10 cellular contexts compared by ENCODE assay signal in genomic region chr20:38260378-38261053, GRCh38. TPM values are rescaled to one million over a fixed set of nuclear protein-coding genes. Genes with fewer than 3 reads are reported as not detected.
A peak's percentile ranks its signal among the peaks of the same experiment; 100 is the strongest.
DNase-seq lines count a peak whose midpoint lies in the region; ATAC-seq, FAIRE-seq and TF ChIP-seq lines count a peak whose summit lies in the region.
"Had no signal": no experiment of that assay in that cellular context is flagged by ENCODE, and none has a peak within 500 bp of the region (broad histone marks: within the 10 kb centered on the region; RNA-seq: fewer than 3 reads in every experiment).

TSS of gene KIAA1755 (minus strand) at chr20:38260735. CDS start at chr20:38260500, 235 bp downstream.

- H3K4me3 ChIP-seq in endothelial cell of umbilical vein (replicated peaks in 1 of 3; ENCODE audit: insufficient read depth in 1 of 3, low read depth in 1 of 3, low read length in 3 of 3) (peak within 1 kb of the TSS in 2 of 3 experiments; percentile 27 to 30), mesendoderm (ENCODE audit: low read length) (no peak within 1 kb of the TSS)

- WGBS in mesendoderm (ENCODE audit: extremely low coverage, insufficient coverage, low lambda C conversion rate) = no CpG with 5 or more reads among the region's 65 CpGs

- H3K36me3 ChIP-seq in endothelial cell of umbilical vein (ENCODE audit: control insufficient read depth in 2 of 2, extremely low read depth in 1 of 2, insufficient read depth in 2 of 2, low read length in 2 of 2) = no peaks in the 10 kb centered on the region
- no peaks in the 10 kb centered on the region for H3K36me3 ChIP-seq in mesendoderm (ENCODE audit: control insufficient read depth, insufficient read depth, low read length)

- TF ChIP-seq CTCF in endothelial cell of umbilical vein (IDR thresholded peaks at IDR 0.05; ENCODE audit: extremely low read depth in 1 of 2, insufficient read depth in 1 of 2, low read depth in 1 of 2, low read length in 2 of 2) = no peak

- no peak within 1 kb of the TSS for H2BK5ac ChIP-seq in mesendoderm (ENCODE audit: low read length)

- H3K18ac ChIP-seq in mesendoderm (ENCODE audit: low read length) = no peak within 1 kb of the TSS

- FAIRE-seq in endothelial cell of umbilical vein (lab: Jason Lieb, UNC) = no peak

- POLR2A ChIA-PET in endothelial cell of umbilical vein (lab: Charles Lee) = no interaction called here

- BruUV-seq in endothelial cell of umbilical vein (replicated peaks; lab: Mats Ljungman, UMichigan) = no TSS peak

- no peaks in the 10 kb centered on the region for H3K79me1 ChIP-seq in mesendoderm (ENCODE audit: low read length)

- CTCF ChIA-PET in endothelial cell of umbilical vein (lab: Charles Lee) = interaction anchor here (0.7 to 1.1 kb wide), 2 partner anchors 41 to 78 kb away, joined by 3 to 4 read pairs; no protein-coding TSS in a partner anchor

- H3K27me3 ChIP-seq in endothelial cell of umbilical vein (ENCODE audit: control insufficient read depth in 2 of 2, insufficient read depth in 2 of 2, low read length in 2 of 2) (no peaks in the 10 kb centered on the region), mesendoderm (ENCODE audit: insufficient read depth, low read length, poor library complexity) (no peaks in the 10 kb centered on the region)

- no peak within 1 kb of the TSS for H3K23ac ChIP-seq in mesendoderm (ENCODE audit: low read length)

- H2BK15ac ChIP-seq in mesendoderm (replicated peaks; ENCODE audit: low read depth) = no peak within 1 kb of the TSS

- H3K9me3 ChIP-seq in endothelial cell of umbilical vein (replicated peaks; ENCODE audit: control insufficient read depth, insufficient read depth, low read length) = no peaks in the 10 kb centered on the region

- dilution Hi-C loops in endothelial cell of umbilical vein (cut with MboI; ENCODE audit: extremely low pct_ligation_motif_present, low sequenced_read_pairs) = no loop called here

- TF ChIP-seq POLR2A in endothelial cell of umbilical vein (IDR thresholded peaks at IDR 0.05; ENCODE audit: low read depth, low read length) = no peak

- H3K27ac ChIP-seq in endothelial cell of umbilical vein (ENCODE audit: insufficient read depth, low read depth, low read length) (no peak within 1 kb of the TSS), mesendoderm (ENCODE audit: low read depth, low read length) (no peak within 1 kb of the TSS)
- H3K27ac ChIP-seq: HL-60 had no signal

- no peak for ATAC-seq in GM19397 (IDR thresholded peaks at IDR 0.05; ENCODE audit: unreplicated experiment)
- no peak for ATAC-seq in GM18498 (IDR thresholded peaks at IDR 0.05; ENCODE audit: unreplicated experiment)

- intact Hi-C loops in endothelial cell of umbilical vein (cut with micrococcal nuclease) = no loop called here

- H3K9ac ChIP-seq in endothelial cell of umbilical vein (replicated peaks; ENCODE audit: extremely low read depth, insufficient read depth, low read length) = no peak within 1 kb of the TSS
- H3K9ac ChIP-seq in mesendoderm (ENCODE audit: low read length) = no peak within 1 kb of the TSS

- H2AK5ac ChIP-seq in mesendoderm (ENCODE audit: low read length) = no peak within 1 kb of the TSS

- H4K20me1 ChIP-seq in endothelial cell of umbilical vein (replicated peaks; ENCODE audit: control insufficient read depth, extremely low read depth, insufficient read depth, low read length) = no peaks in the 10 kb centered on the region

- H3K79me2 ChIP-seq in endothelial cell of umbilical vein (ENCODE audit: control insufficient read depth, insufficient read depth, low read length) = no peaks in the 10 kb centered on the region
- H3K79me2 ChIP-seq in mesendoderm (ENCODE audit: control insufficient read depth, insufficient read depth, low read length) = no peaks in the 10 kb centered on the region

- H3K4me2 ChIP-seq in endothelial cell of umbilical vein (ENCODE audit: insufficient read depth, low read length) = no peak within 1 kb of the TSS
- H3K4me2 ChIP-seq in mesendoderm (ENCODE audit: low read length) = peak within 1 kb of the TSS; percentile 44

- no peak within 1 kb of the TSS for H4K8ac ChIP-seq in mesendoderm (ENCODE audit: low read depth, low read length)

- H3K4me1 ChIP-seq in endothelial cell of umbilical vein (ENCODE audit: control insufficient read depth, extremely low read depth, insufficient read depth, low read length) = no peaks in the 10 kb centered on the region
- no peaks in the 10 kb centered on the region for H3K4me1 ChIP-seq in mesendoderm (ENCODE audit: control insufficient read depth, low read depth, low read length)

- no peaks in the 10 kb centered on the region for H3K9me1 ChIP-seq in endothelial cell of umbilical vein (replicated peaks; ENCODE audit: control insufficient read depth, extremely low read depth, insufficient read depth, low read length)

- no peak within 1 kb of the TSS for H3K4ac ChIP-seq in mesendoderm (ENCODE audit: low read depth, low read length)

- H4K5ac ChIP-seq in mesendoderm (ENCODE audit: low read length) = no peak within 1 kb of the TSS

- peak; percentile 21 for DNase-seq in NCI-H82 treated with DMSO at 0.1 percent for 48 hours (lab: John Stamatoyannopoulos, UW; ENCODE audit: unreplicated experiment)
- no peak for DNase-seq in endothelial cell of umbilical vein (ENCODE audit: low read depth, low spot score)
- DNase-seq in mesendoderm = no peak
- peak; percentile 61 for DNase-seq in superior temporal gyrus (ENCODE audit: extremely low spot score)
- no peak for DNase-seq in stimulated activated CD4-positive, alpha-beta T cell treated with anti-CD3 and anti-CD28 coated beads, Interleukin-12 subunit alpha, Interleukin-12 subunit beta, amount 100 ng/mL, for 4 hours
- no peak for DNase-seq in NCI-H2196 treated with DMSO at 0.1 percent for 48 hours (lab: John Stamatoyannopoulos, UW; ENCODE audit: unreplicated experiment)

- H2BK120ac ChIP-seq in mesendoderm (ENCODE audit: low read depth, low read length) = no peak within 1 kb of the TSS

- peak within 1 kb of the TSS; percentile 82 for H2AFZ ChIP-seq in endothelial cell of umbilical vein (ENCODE audit: low read depth, low read length)

- no peak within 1 kb of the TSS for H3K56ac ChIP-seq in mesendoderm (ENCODE audit: low read length)

TF ChIP-seq in endothelial cell of umbilical vein, 7 proteins besides CTCF, POLR2A, EP300 and RAD21:
- TF ChIP-seq MAX (IDR thresholded peaks at IDR 0.05; ENCODE audit: insufficient read depth, insufficient read length) = no peak
- no peak for TF ChIP-seq POLR2AphosphoS5 (IDR thresholded peaks at IDR 0.05; ENCODE audit: insufficient read depth, low read depth, low read length)
- no peak for TF ChIP-seq EZH2 (IDR thresholded peaks at IDR 0.05; ENCODE audit: borderline replicate concordance, low read depth, low read length, severe bottlenecking)
- TF ChIP-seq FOS (IDR thresholded peaks at IDR 0.05; ENCODE audit: borderline replicate concordance, insufficient read depth, low read length) = no peak
- TF ChIP-seq GATA2 (IDR thresholded peaks at IDR 0.05; ENCODE audit: insufficient read depth, insufficient read length, low read depth, low read length) = no peak
- no peak for TF ChIP-seq MYC (IDR thresholded peaks at IDR 0.05; ENCODE audit: low read depth, low read length)
- no peak for TF ChIP-seq JUN (IDR thresholded peaks at IDR 0.05; ENCODE audit: borderline replicate concordance, insufficient read depth, insufficient read length, low read depth)

RNA-seq across cellular contexts. Expression of gene KIAA1755, which starts in this region (rescaled TPM):
- 0.51 and 0.58 TPM in 2 replicates for total RNA-seq in endothelial cell of umbilical vein
- 0.36 and 0.37 TPM in 2 replicates for polyA plus RNA-seq in endothelial cell of umbilical vein
- 0.13 and 0.25 TPM in 2 replicates for polyA plus RNA-seq in endothelial cell of umbilical vein (2011; cell fraction: cytosol; rRNA removed)
- polyA plus RNA-seq in endothelial cell of umbilical vein (2011; cell fraction: nucleus; rRNA removed) = 0.66 and 34.2 TPM in 2 replicates
- polyA plus RNA-seq in endothelial cell of umbilical vein (2012) = 1.5 and 5.8 TPM in 2 replicates
- 0.40 and 0.73 TPM in 2 replicates for polyA minus RNA-seq in endothelial cell of umbilical vein
- not detected for polyA minus RNA-seq in endothelial cell of umbilical vein (2011; cell fraction: cytosol; rRNA and poly(A)+ RNA removed)
- 0.24 and 0.38 TPM in 2 replicates for polyA minus RNA-seq in endothelial cell of umbilical vein (2011; cell fraction: nucleus; rRNA and poly(A)+ RNA removed)
- polyA plus RNA-seq in mesendoderm (2013, experiment 1 of 2) = 0.13 TPM
- polyA plus RNA-seq in mesendoderm (2013, experiment 2 of 2) = 0.15 TPM
- total RNA-seq: SK-MEL-5 had no signal

Comparison
In these comparisons a context has a peak if more than half of its experiments do, and no peak if none do; other contexts are left out.
1. DNase-seq: peak in NCI-H82 treated with DMSO at 0.1 percent for 48 hours (single experiment) and superior temporal gyrus (single experiment); none in endothelial cell of umbilical vein (single experiment), mesendoderm (single experiment), stimulated activated CD4-positive, alpha-beta T cell treated with anti-CD3 and anti-CD28 coated beads, Interleukin-12 subunit alpha, Interleukin-12 subunit beta, amount 100 ng/mL, for 4 hours (single experiment) and NCI-H2196 treated with DMSO at 0.1 percent for 48 hours (single experiment).